33 cellular contexts compared by ENCODE assay signal in genomic region chr12:117790198-117790597, GRCh38.
"Had no signal": no experiment of that assay in that cellular context is flagged by ENCODE, and none has a peak within 500 bp of the region (broad histone marks: within the 10 kb centered on the region; RNA-seq: fewer than 3 reads in every experiment).

No MANE protein-coding gene starts in this region.

- H3K4me3 Mint-ChIP-seq: activated B cell treated with CpG ODN at 0.5 μM for 24 hours; activated CD4-positive, alpha-beta memory T cell treated with anti-CD3 and anti-CD28 coated beads for 36 hours; activated naive CD8-positive, alpha-beta T cell treated with anti-CD3 and anti-CD28 coated beads for 36 hours; T-helper 2 cell treated with Interferon-gamma antibody and Interleukin-4, amounts not matched to agents 5 μg/mL and 100 μg/mL, for 36 hours had no signal

- H3K4me2 ChIP-seq: PC-9 had no signal

- H2AFZ ChIP-seq: PC-9 had no signal

- H3K4me1 Mint-ChIP-seq: activated B cell treated with CpG ODN at 0.5 μM for 24 hours; activated naive CD8-positive, alpha-beta T cell treated with anti-CD3 and anti-CD28 coated beads for 36 hours had no signal

- H3K27ac Mint-ChIP-seq: activated B cell treated with CpG ODN at 0.5 μM for 24 hours; activated CD4-positive, alpha-beta memory T cell treated with anti-CD3 and anti-CD28 coated beads for 36 hours; activated naive CD8-positive, alpha-beta T cell treated with anti-CD3 and anti-CD28 coated beads for 36 hours; T-helper 2 cell treated with Interferon-gamma antibody and Interleukin-4, amounts not matched to agents 5 μg/mL and 100 μg/mL, for 36 hours had no signal

- DNase-seq: activated B cell treated with CpG ODN at 0.5 μM for 24 hours; activated CD4-positive, alpha-beta memory T cell treated with anti-CD3 and anti-CD28 coated beads for 36 hours; activated CD4-positive, alpha-beta T cell treated with anti-CD3 and anti-CD28 coated beads for 4 hours; activated CD4-positive, alpha-beta T cell treated with anti-CD3 and anti-CD28 coated beads, Interleukin-2, amount 50 U/mL, for 1 hour; activated CD4-positive, CD25-positive, alpha-beta regulatory T cell treated with anti-CD3 and anti-CD28 coated beads, Interleukin-2, amount 50 U/mL, for 72 hours; activated CD8-positive, alpha-beta memory T cell treated with anti-CD3 and anti-CD28 coated beads, Interleukin-2, amount 50 U/mL, for 4 hours; activated effector memory CD4-positive, alpha-beta T cell treated with Interleukin-2 at 50 U/mL for 16 hours; activated naive CD4-positive, alpha-beta T cell treated with anti-CD3 and anti-CD28 coated beads, Interleukin-2, amount 50 U/mL, for 16 hours; activated naive CD8-positive, alpha-beta T cell treated with anti-CD3 and anti-CD28 coated beads for 36 hours; activated T-cell treated with anti-CD3 and anti-CD28 coated beads for 4 hours; activated T-cell treated with anti-CD3 and anti-CD28 coated beads, Interleukin-2, amount 50 U/mL, for 48 hours; amniotic stem cell; aorta; brain microvascular endothelial cell; central memory CD4-positive, alpha-beta T cell; Kasumi-1; MG63; NCI-H1048; NCI-H1105 treated with DMSO at 0.1 percent for 48 hours; NCI-H1436; NCI-H1694; NCI-H1930; NCI-H2081 treated with DMSO at 0.1 percent for 48 hours; NCI-H510A; NCI-H526; NCI-H748 treated with DMSO at 0.1 percent for 48 hours; NK-92 treated with Interleukin-12 subunit alpha and Interleukin-12 subunit beta, amount 100 ng/mL, for 24 hours; PC-9 had no signal

- H3K27ac ChIP-seq: brain microvascular endothelial cell, PC-9, RWPE1, SJCRH30, SK-N-MC had no signal

- H3K36me3 Mint-ChIP-seq: activated naive CD8-positive, alpha-beta T cell treated with anti-CD3 and anti-CD28 coated beads for 36 hours had no signal

- H3K27me3 Mint-ChIP-seq: activated B cell treated with CpG ODN at 0.5 μM for 24 hours; activated CD4-positive, alpha-beta memory T cell treated with anti-CD3 and anti-CD28 coated beads for 36 hours had no signal

- H3K27me3 ChIP-seq: brain microvascular endothelial cell, MG63, SJCRH30 had no signal

- H3K9me3 ChIP-seq: MG63, SJCRH30 had no signal

- H3K4me1 ChIP-seq: SJCRH30 had no signal

- ATAC-seq: Right ventricle myocardium inferior had no signal

- H3K36me3 ChIP-seq: brain microvascular endothelial cell, MG63, SJCRH30 had no signal

- H3K4me3 ChIP-seq: MG63, PC-9, SJCRH30, SK-N-MC had no signal
